In the genomic region with DNA sequence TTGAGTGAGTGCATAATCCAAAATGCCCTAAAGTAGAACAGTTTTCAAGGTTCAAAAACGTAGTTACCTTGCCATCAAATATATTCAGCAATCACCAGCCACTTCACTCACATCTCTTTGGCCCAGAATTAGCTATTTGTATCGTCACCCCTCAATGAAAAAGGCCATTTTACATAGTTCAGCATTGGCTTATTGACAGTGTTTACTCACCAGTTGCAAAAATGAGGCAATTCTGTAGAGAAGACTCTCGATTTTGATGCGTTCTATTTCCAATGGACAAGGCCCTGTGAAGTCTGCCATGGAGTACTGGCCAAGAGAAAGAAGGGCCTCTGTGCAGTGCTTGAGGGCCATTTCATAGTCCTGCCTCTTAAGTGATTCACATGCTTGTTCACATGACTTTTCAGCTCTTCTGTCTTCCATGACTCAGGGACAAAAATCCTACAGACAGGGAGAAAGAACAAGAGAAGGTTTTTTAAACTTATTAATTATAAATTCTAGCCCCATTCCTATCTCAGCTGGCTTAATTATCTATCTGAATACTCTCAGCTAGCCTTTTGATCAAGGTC, we compare ENCODE assay signal across 19 cellular contexts. TPM values are rescaled to one million over a fixed set of nuclear protein-coding genes. Genes with fewer than 3 reads are reported as not detected.
DNase-seq lines count a peak whose midpoint lies in the region; ATAC-seq and TF ChIP-seq lines count a peak whose summit lies in the region.
"Had no signal": no experiment of that assay in that cellular context is flagged by ENCODE, and none has a peak within 500 bp of the region (broad histone marks: within the 10 kb centered on the region; RNA-seq: fewer than 3 reads in every experiment).

No MANE protein-coding gene starts in this region.

- in situ Hi-C loops in G401 (cut with HindIII; ENCODE audit: low sequenced_read_pairs), result no loop called here

- ATAC-seq in left ventricle myocardium superior, result no peak
- ATAC-seq: sciatic nerve had no signal

- no peak overlapping the region for H3K4me3 ChIP-seq in foreskin fibroblast (ENCODE audit: low read depth in 1 of 2, low read length in 2 of 2)
- H3K4me3 ChIP-seq: BLaER1, esophagus squamous epithelium, transverse colon had no signal

- TF ChIP-seq CTCF in foreskin fibroblast (IDR thresholded peaks at IDR 0.05; ENCODE audit: low read depth, low read length), result no peak

- peak overlapping the region; percentile 50 for H3K27ac ChIP-seq in angular gyrus (ENCODE audit: low read depth, low read length)
- H3K27ac ChIP-seq: BLaER1, esophagus squamous epithelium, transverse colon had no signal

- intact Hi-C loops in left ventricle myocardium superior (cut with micrococcal nuclease), result no loop called here

- DNase-seq in GM03348 (ENCODE audit: low spot score) (peak; percentile 34), foreskin fibroblast (peak; percentile 52 to 75), putamen (ENCODE audit: low spot score) (peak; percentile 55), NCI-H446 treated with DMSO at 0.1 percent for 48 hours (lab: John Stamatoyannopoulos, UW) (no peak), NK-92 (lab: John Stamatoyannopoulos, UW; ENCODE audit: unreplicated experiment) (no peak), left ventricle myocardium superior (no peak), G401 (ENCODE audit: low spot score) (no peak)
- DNase-seq: activated CD4-positive, alpha-beta T cell treated with anti-CD3 and anti-CD28 coated beads, Interleukin-2, amount 10 ng/mL, durations not matched to agents 24 days and 14 days; cortex of kidney; esophagus squamous epithelium; H9; NCI-H1092; NCI-H2171 treated with DMSO at 0.1 percent for 48 hours; SHP77 treated with DMSO at 0.1 percent for 48 hours; stimulated activated CD4-positive, alpha-beta T cell treated with anti-CD3 and anti-CD28 coated beads, Interleukin-4, amount 100 ng/mL, for 1 hour; transverse colon had no signal

RNA-seq across cellular contexts. Expression of gene HELZ, which starts 26.5 kb away (rescaled TPM):
- total RNA-seq in left ventricle myocardium superior, result 35.4 TPM
- 49.9 and 75.0 TPM in 2 replicates for total RNA-seq in G401 (2014; rRNA removed; shearing (Covaris generic))

Comparison
In these comparisons a context has a peak if more than half of its experiments do, and no peak if none do; other contexts are left out.
1. DNase-seq: peak in GM03348 (single experiment), foreskin fibroblast (2 of 2) and putamen (single experiment); none in NCI-H446 treated with DMSO at 0.1 percent for 48 hours (single experiment), NK-92 (single experiment), left ventricle myocardium superior (single experiment) and G401 (single experiment).